ENCODE assay signal across 9 cellular contexts in the genomic region with DNA sequence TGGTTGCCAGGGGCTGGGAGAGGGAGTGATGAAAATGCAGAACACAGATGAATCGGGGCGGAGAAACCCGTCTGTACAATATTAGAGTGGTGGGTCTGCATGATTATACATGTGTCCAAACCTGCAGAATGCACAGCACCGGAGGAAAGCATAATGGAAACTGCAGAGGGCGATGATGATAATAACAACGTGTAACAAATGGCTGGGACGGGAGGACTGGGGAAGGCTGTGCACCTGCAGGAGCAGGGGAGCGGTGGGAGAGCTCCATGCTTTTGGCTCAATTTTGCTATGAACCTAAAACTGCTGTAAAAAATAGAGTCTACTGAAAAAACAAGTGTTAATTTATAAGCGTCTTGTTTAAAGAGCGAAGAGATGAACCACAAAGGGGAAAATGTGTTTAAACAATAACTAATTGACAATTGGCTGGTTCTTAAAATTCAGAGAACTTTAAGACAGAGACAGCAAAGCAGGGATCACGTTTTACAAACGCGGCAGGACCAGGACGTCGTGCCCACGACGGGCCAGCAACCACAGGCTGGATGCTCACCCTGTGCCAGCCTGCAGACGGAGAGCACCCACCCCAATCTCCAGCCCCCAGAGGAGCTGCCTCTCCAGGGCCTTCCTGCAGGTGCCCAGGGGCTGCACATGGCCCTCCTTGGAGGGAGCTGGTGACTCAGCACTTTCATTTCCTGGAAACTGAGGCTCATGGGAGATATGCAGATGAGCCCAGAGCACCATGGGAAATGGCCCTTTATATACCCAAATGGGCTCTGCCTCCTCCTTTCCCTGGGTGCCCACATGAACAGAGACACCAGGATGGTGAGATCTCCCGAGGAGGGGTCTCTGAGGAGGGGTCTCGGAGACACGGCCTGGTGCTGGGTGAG. TPM values are rescaled to one million over a fixed set of nuclear protein-coding genes. Genes with fewer than 3 reads are reported as not detected.
DNase-seq lines count a peak whose midpoint lies in the region; ATAC-seq and TF ChIP-seq lines count a peak whose summit lies in the region.
"Had no signal": no experiment of that assay in that cellular context is flagged by ENCODE, and none has a peak within 500 bp of the region (broad histone marks: within the 10 kb centered on the region; RNA-seq: fewer than 3 reads in every experiment).

A gene with protein sequence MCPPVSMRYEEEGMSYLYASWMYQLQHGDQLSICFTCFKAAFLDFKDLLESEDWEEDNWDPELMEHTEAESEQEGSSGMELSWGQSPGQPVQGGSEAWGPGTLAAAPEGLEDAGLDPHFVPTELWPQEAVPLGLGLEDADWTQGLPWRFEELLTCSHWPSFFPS (plus strand): TSS at position 781 of the 884 bp plus-strand sequence. CDS start 2,904 bp downstream, outside the sequence.

- no peaks in the 10 kb centered on the region for H3K36me3 ChIP-seq in CD8-positive, alpha-beta T cell (ENCODE audit: insufficient read depth, low read length)

- H3K36me3 Mint-ChIP-seq in CD8-positive, alpha-beta T cell: no peaks in the 10 kb centered on the region
- no peaks in the 10 kb centered on the region for H3K36me3 Mint-ChIP-seq in chondrocyte (ENCODE audit: low read depth)
- no peaks in the 10 kb centered on the region for H3K36me3 Mint-ChIP-seq in activated T-helper 1 cell treated with anti-CD3 and anti-CD28 coated beads, Interleukin-12 subunit alpha, Interleukin-12 subunit beta, Interleukin-2, Interleukin-4 antibody, amounts not matched to agents 30 ng/mL and 10 ng/mL and 1 ng/mL, durations not matched to agents 14 hours and 24 hours and 36 hours (ENCODE audit: low read depth)

- no peak within 1 kb of the TSS for H3K4me3 ChIP-seq in CD8-positive, alpha-beta T cell (ENCODE audit: low read depth, low read length)

- H3K4me3 Mint-ChIP-seq in CD8-positive, alpha-beta T cell: no peak within 1 kb of the TSS
- H3K4me3 Mint-ChIP-seq in chondrocyte (ENCODE audit: unreplicated experiment): no peak within 1 kb of the TSS
- no peak within 1 kb of the TSS for H3K4me3 Mint-ChIP-seq in activated T-helper 1 cell treated with anti-CD3 and anti-CD28 coated beads, Interleukin-12 subunit alpha, Interleukin-12 subunit beta, Interleukin-2, Interleukin-4 antibody, amounts not matched to agents 30 ng/mL and 10 ng/mL and 1 ng/mL, durations not matched to agents 14 hours and 24 hours and 36 hours

- H3K4me1 Mint-ChIP-seq in CD8-positive, alpha-beta T cell (ENCODE audit: low read depth): peaks cover 6% of the 10 kb centered on the region
- H3K4me1 Mint-ChIP-seq in chondrocyte (ENCODE audit: low read depth): peaks cover 3% of the 10 kb centered on the region
- H3K4me1 Mint-ChIP-seq in activated T-helper 1 cell treated with anti-CD3 and anti-CD28 coated beads, Interleukin-12 subunit alpha, Interleukin-12 subunit beta, Interleukin-2, Interleukin-4 antibody, amounts not matched to agents 30 ng/mL and 10 ng/mL and 1 ng/mL, durations not matched to agents 14 hours and 24 hours and 36 hours (ENCODE audit: low read depth): peaks cover 12% of the 10 kb centered on the region

- peak within 1 kb of the TSS; percentile 15 for H3K27ac Mint-ChIP-seq in CD8-positive, alpha-beta T cell
- no peak within 1 kb of the TSS for H3K27ac Mint-ChIP-seq in chondrocyte (ENCODE audit: unreplicated experiment)
- H3K27ac Mint-ChIP-seq in activated T-helper 1 cell treated with anti-CD3 and anti-CD28 coated beads, Interleukin-12 subunit alpha, Interleukin-12 subunit beta, Interleukin-2, Interleukin-4 antibody, amounts not matched to agents 30 ng/mL and 10 ng/mL and 1 ng/mL, durations not matched to agents 14 hours and 24 hours and 36 hours: no peak within 1 kb of the TSS

- ATAC-seq in CD8-positive, alpha-beta T cell: peak; percentile 44
- ATAC-seq in HG02678 (IDR thresholded peaks at IDR 0.05; ENCODE audit: unreplicated experiment) (no peak), GM21515 (IDR thresholded peaks at IDR 0.05; ENCODE audit: unreplicated experiment) (no peak)

- no peak within 1 kb of the TSS for H3K27ac ChIP-seq in CD8-positive, alpha-beta T cell (ENCODE audit: low read depth, low read length)

- H3K4me1 ChIP-seq in CD8-positive, alpha-beta T cell (ENCODE audit: insufficient read depth, low read length): no peaks in the 10 kb centered on the region

- in situ Hi-C loops in GM13976 (cut with MboI; ENCODE audit: low sequenced_read_pairs, unreplicated experiment): no loop called here

- H3K9me3 Mint-ChIP-seq in CD8-positive, alpha-beta T cell: no peaks in the 10 kb centered on the region
- H3K9me3 Mint-ChIP-seq in chondrocyte (ENCODE audit: low read depth): no peaks in the 10 kb centered on the region
- H3K9me3 Mint-ChIP-seq in activated T-helper 1 cell treated with anti-CD3 and anti-CD28 coated beads, Interleukin-12 subunit alpha, Interleukin-12 subunit beta, Interleukin-2, Interleukin-4 antibody, amounts not matched to agents 30 ng/mL and 10 ng/mL and 1 ng/mL, durations not matched to agents 14 hours and 24 hours and 36 hours: no peaks in the 10 kb centered on the region

- no peaks in the 10 kb centered on the region for H3K9me3 ChIP-seq in CD8-positive, alpha-beta T cell (ENCODE audit: low read length)

- TF ChIP-seq CTCF in CD8-positive, alpha-beta T cell (IDR thresholded peaks at IDR 0.05): no peak
- TF ChIP-seq CTCF in GM13976 (IDR thresholded peaks at IDR 0.05; ENCODE audit: borderline replicate concordance, control extremely low read depth, extremely low read depth, insufficient read depth, missing control alignments): no peak
- peak; percentile 40 for TF ChIP-seq CTCF in chondrocyte (IDR thresholded peaks at IDR 0.05)

- intact Hi-C loops in CD8-positive, alpha-beta T cell (cut with DNase I, micrococcal nuclease): no loop called here
- intact Hi-C loops in activated T-helper 1 cell treated with anti-CD3 and anti-CD28 coated beads, Interleukin-12 subunit alpha, Interleukin-12 subunit beta, Interleukin-2, Interleukin-4 antibody, amounts not matched to agents 30 ng/mL and 10 ng/mL and 1 ng/mL, durations not matched to agents 14 hours and 24 hours and 36 hours (cut with micrococcal nuclease): no loop called here

- H3K27me3 Mint-ChIP-seq in CD8-positive, alpha-beta T cell (ENCODE audit: low read depth): peaks cover 16% of the 10 kb centered on the region
- H3K27me3 Mint-ChIP-seq in chondrocyte (ENCODE audit: low read depth): peaks cover 13% of the 10 kb centered on the region
- H3K27me3 Mint-ChIP-seq in activated T-helper 1 cell treated with anti-CD3 and anti-CD28 coated beads, Interleukin-12 subunit alpha, Interleukin-12 subunit beta, Interleukin-2, Interleukin-4 antibody, amounts not matched to agents 30 ng/mL and 10 ng/mL and 1 ng/mL, durations not matched to agents 14 hours and 24 hours and 36 hours (ENCODE audit: insufficient read depth): peaks cover 6% of the 10 kb centered on the region

- H3K27me3 ChIP-seq in CD8-positive, alpha-beta T cell (ENCODE audit: insufficient read depth, low read length): no peaks in the 10 kb centered on the region

- CTCF ChIA-PET in CD8-positive, alpha-beta T cell (lab: Charles Lee): no interaction called here

- no peak for DNase-seq in CD8-positive, alpha-beta T cell
- peak; percentile 61 for DNase-seq in GM13976 (ENCODE audit: low spot score)
- peak; percentile 30 for DNase-seq in NCI-H345 treated with DMSO at 0.1 percent for 48 hours (lab: John Stamatoyannopoulos, UW; ENCODE audit: unreplicated experiment)
- no peak for DNase-seq in chondrocyte (ENCODE audit: low spot score)
- DNase-seq in activated T-helper 1 cell treated with anti-CD3 and anti-CD28 coated beads, Interleukin-12 subunit alpha, Interleukin-12 subunit beta, Interleukin-2, Interleukin-4 antibody, amounts not matched to agents 30 ng/mL and 10 ng/mL and 1 ng/mL, durations not matched to agents 14 hours and 24 hours and 36 hours (ENCODE audit: low spot score): no peak
- DNase-seq in Ammon's horn (ENCODE audit: low spot score): no peak

- POLR2A ChIA-PET in CD8-positive, alpha-beta T cell (lab: Charles Lee): interaction anchor here (0.6 kb wide), 1 partner anchor 185 kb away, joined by 4 read pairs; no protein-coding TSS in a partner anchor

RNA-seq across cellular contexts. Expression of the gene that starts here (rescaled TPM):
- total RNA-seq in CD8-positive, alpha-beta T cell: not detected
- not detected in 3 replicates for total RNA-seq in chondrocyte
- 0.10 TPM in 1 of 2 replicates, not detected in the other for total RNA-seq in activated T-helper 1 cell treated with anti-CD3 and anti-CD28 coated beads, Interleukin-12 subunit alpha, Interleukin-12 subunit beta, Interleukin-2, Interleukin-4 antibody, amounts not matched to agents 30 ng/mL and 10 ng/mL and 1 ng/mL, durations not matched to agents 14 hours and 24 hours and 36 hours
- total RNA-seq: pulmonary artery endothelial cell had no signal

Comparison
In these comparisons a context has a peak if more than half of its experiments do, and no peak if none do; other contexts are left out.
1. Peak in ATAC-seq in CD8-positive, alpha-beta T cell; RNA of the gene not detected or under 1 TPM.
2. DNase-seq: peak in GM13976 (single experiment) and NCI-H345 treated with DMSO at 0.1 percent for 48 hours (single experiment); none in CD8-positive, alpha-beta T cell (0 of 7), chondrocyte (single experiment), activated T-helper 1 cell treated with anti-CD3 and anti-CD28 coated beads, Interleukin-12 subunit alpha, Interleukin-12 subunit beta, Interleukin-2, Interleukin-4 antibody, amounts not matched to agents 30 ng/mL and 10 ng/mL and 1 ng/mL, durations not matched to agents 14 hours and 24 hours and 36 hours (single experiment) and Ammon's horn (single experiment).